Comparison of ENCODE assay signal across 34 cellular contexts in the genomic region with DNA sequence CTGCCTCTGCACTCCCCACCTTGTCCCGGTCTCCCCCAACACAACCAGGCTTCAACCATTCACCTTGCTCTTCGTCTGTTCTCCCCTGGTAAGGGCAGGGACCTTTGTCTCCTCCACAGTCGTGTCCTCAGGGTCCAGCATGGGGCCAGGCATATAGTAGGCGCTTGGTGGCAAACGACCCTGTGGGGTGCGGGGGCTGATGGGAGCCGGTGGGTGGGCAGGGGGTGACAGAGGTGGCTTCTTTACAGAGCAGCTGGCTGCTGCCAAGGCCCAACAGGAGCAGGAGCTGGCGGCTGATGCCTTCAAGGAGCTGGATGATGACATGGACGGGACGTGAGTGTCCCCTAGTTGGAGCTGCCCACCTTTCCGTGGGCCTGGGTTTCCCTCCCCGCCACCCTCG. TPM values are rescaled to one million over a fixed set of nuclear protein-coding genes. Genes with fewer than 3 reads are reported as not detected.
"Had no signal": no experiment of that assay in that cellular context is flagged by ENCODE, and none has a peak within 500 bp of the region (broad histone marks: within the 10 kb centered on the region; RNA-seq: fewer than 3 reads in every experiment).

No MANE protein-coding gene starts in this region.

- FAIRE-seq: keratinocyte had no signal

- H3K27ac ChIP-seq: ascending aorta, stomach, tibial artery, upper lobe of right lung had no signal

- ATAC-seq: activated CD4-positive, alpha-beta T cell treated with anti-CD3 and anti-CD28 coated beads for 36 hours; gastrocnemius medialis; left colon; naive thymus-derived CD4-positive, alpha-beta T cell; sciatic nerve; stimulated activated naive B cell treated with anti-CD40 and anti-IgM and Interleukin-4, amounts not matched to agents 10 μg/mL and 1 μg/mL and 100 μg/mL, for 72 hours; upper lobe of right lung had no signal

- H3K4me1 ChIP-seq: adrenal gland, ascending aorta, gastrocnemius medialis, tibial artery, upper lobe of right lung had no signal

- H3K4me3 Mint-ChIP-seq: activated CD4-positive, alpha-beta T cell treated with anti-CD3 and anti-CD28 coated beads for 36 hours; activated naive CD4-positive, alpha-beta T cell treated with anti-CD3 and anti-CD28 coated beads for 36 hours; activated naive CD8-positive, alpha-beta T cell treated with anti-CD3 and anti-CD28 coated beads for 36 hours; memory B cell; naive thymus-derived CD4-positive, alpha-beta T cell; stimulated activated naive B cell treated with anti-CD40 and anti-IgM and Interleukin-4, amounts not matched to agents 10 μg/mL and 1 μg/mL and 100 μg/mL, for 72 hours had no signal

- H3K27ac Mint-ChIP-seq: activated CD4-positive, alpha-beta T cell treated with anti-CD3 and anti-CD28 coated beads for 36 hours; activated naive CD8-positive, alpha-beta T cell treated with anti-CD3 and anti-CD28 coated beads for 36 hours; memory B cell; naive thymus-derived CD4-positive, alpha-beta T cell; stimulated activated naive B cell treated with anti-CD40 and anti-IgM and Interleukin-4, amounts not matched to agents 10 μg/mL and 1 μg/mL and 100 μg/mL, for 72 hours had no signal

- H3K27me3 ChIP-seq: adrenal gland, ascending aorta, gastrocnemius medialis, stomach, suprapubic skin, tibial artery, upper lobe of right lung had no signal

- DNase-seq: activated CD4-positive, alpha-beta T cell treated with anti-CD3 and anti-CD28 coated beads for 36 hours; activated CD4-positive, CD25-positive, alpha-beta regulatory T cell; activated CD8-positive, alpha-beta memory T cell treated with anti-CD3 and anti-CD28 coated beads for 24 hours; activated effector memory CD4-positive, alpha-beta T cell treated with Interleukin-2 at 50 U/mL for 16 hours; activated naive CD4-positive, alpha-beta T cell treated with anti-CD3 and anti-CD28 coated beads for 36 hours; activated naive CD8-positive, alpha-beta T cell treated with anti-CD3 and anti-CD28 coated beads for 36 hours; adrenal gland; central memory CD4-positive, alpha-beta T cell; effector memory CD4-positive, alpha-beta T cell; erythroblast; gastrocnemius medialis; hippocampal formation; left colon; midbrain; naive thymus-derived CD4-positive, alpha-beta T cell; stimulated activated CD4-positive, alpha-beta T cell treated with anti-CD3 and anti-CD28 coated beads, Interleukin-1b, Interleukin-23, amount 100 ng/mL, for 48 hours; stimulated activated CD4-positive, alpha-beta T cell treated with anti-CD3 and anti-CD28 coated beads, Interleukin-4, amount 100 ng/mL, for 4 hours; stimulated activated CD8-positive, alpha-beta memory T cell treated with anti-CD3 and anti-CD28 coated beads, Interleukin-4, amount 100 ng/mL, for 48 hours; stimulated activated naive B cell treated with anti-CD40 and anti-IgM and Interleukin-4, amounts not matched to agents 10 μg/mL and 1 μg/mL and 100 μg/mL, for 72 hours; stomach; tibial artery; upper lobe of right lung had no signal

- H3K4me3 ChIP-seq: adrenal gland, ascending aorta, gastrocnemius medialis, skin epidermis, stomach, suprapubic skin, tibial artery, upper lobe of right lung had no signal

- H3K9me3 Mint-ChIP-seq: activated naive CD4-positive, alpha-beta T cell treated with anti-CD3 and anti-CD28 coated beads for 36 hours; activated naive CD8-positive, alpha-beta T cell treated with anti-CD3 and anti-CD28 coated beads for 36 hours; memory B cell; naive thymus-derived CD4-positive, alpha-beta T cell; stimulated activated naive B cell treated with anti-CD40 and anti-IgM and Interleukin-4, amounts not matched to agents 10 μg/mL and 1 μg/mL and 100 μg/mL, for 72 hours had no signal

- H3K9me3 ChIP-seq: adrenal gland, ascending aorta, gastrocnemius medialis, stomach, suprapubic skin, tibial artery, upper lobe of right lung had no signal

- H3K27me3 Mint-ChIP-seq: activated CD4-positive, alpha-beta T cell treated with anti-CD3 and anti-CD28 coated beads for 36 hours; activated naive CD8-positive, alpha-beta T cell treated with anti-CD3 and anti-CD28 coated beads for 36 hours; memory B cell; naive thymus-derived CD4-positive, alpha-beta T cell; stimulated activated naive B cell treated with anti-CD40 and anti-IgM and Interleukin-4, amounts not matched to agents 10 μg/mL and 1 μg/mL and 100 μg/mL, for 72 hours had no signal

RNA-seq across cellular contexts. Expression of gene ODAD3, which starts 10.2 kb away (rescaled TPM):
- total RNA-seq: ascending aorta; gastrocnemius medialis; naive thymus-derived CD4-positive, alpha-beta T cell; osteocyte; stomach; T-helper 1 cell treated with Interleukin-12 subunit alpha and Interleukin-12 subunit beta and Interleukin-4 antibody, amounts not matched to agents 30 ng/mL and 1 ng/mL, for 36 hours had no signal
- polyA plus RNA-seq: naive thymus-derived CD4-positive, alpha-beta T cell had no signal

RNA-seq across cellular contexts. Expression of gene RGL3, which starts 26.0 kb away (rescaled TPM):
- total RNA-seq: activated CD4-positive, alpha-beta T cell treated with anti-CD3 and anti-CD28 coated beads for 36 hours; activated naive CD4-positive, alpha-beta T cell treated with anti-CD3 and anti-CD28 coated beads for 36 hours; activated naive CD8-positive, alpha-beta T cell treated with anti-CD3 and anti-CD28 coated beads for 36 hours; naive thymus-derived CD4-positive, alpha-beta T cell; T-helper 1 cell treated with Interleukin-12 subunit alpha and Interleukin-12 subunit beta and Interleukin-4 antibody, amounts not matched to agents 30 ng/mL and 1 ng/mL, for 36 hours had no signal
- polyA plus RNA-seq: keratinocyte; naive thymus-derived CD4-positive, alpha-beta T cell had no signal

RNA-seq across cellular contexts. Expression of gene ELAVL3, which starts 35.7 kb away (rescaled TPM):
- total RNA-seq: activated naive CD4-positive, alpha-beta T cell treated with anti-CD3 and anti-CD28 coated beads for 36 hours; activated naive CD8-positive, alpha-beta T cell treated with anti-CD3 and anti-CD28 coated beads for 36 hours; ascending aorta; dermis microvascular lymphatic vessel endothelial cell; gastrocnemius medialis; lower leg skin; osteocyte; posterior vena cava; renal cortical epithelial cell; suprapubic skin; T-helper 1 cell treated with Interleukin-12 subunit alpha and Interleukin-12 subunit beta and Interleukin-4 antibody, amounts not matched to agents 30 ng/mL and 1 ng/mL, for 36 hours; upper lobe of right lung had no signal
- polyA plus RNA-seq: keratinocyte; naive thymus-derived CD4-positive, alpha-beta T cell had no signal
